Comparison of ENCODE assay signal across 16 cellular contexts in the genomic region with DNA sequence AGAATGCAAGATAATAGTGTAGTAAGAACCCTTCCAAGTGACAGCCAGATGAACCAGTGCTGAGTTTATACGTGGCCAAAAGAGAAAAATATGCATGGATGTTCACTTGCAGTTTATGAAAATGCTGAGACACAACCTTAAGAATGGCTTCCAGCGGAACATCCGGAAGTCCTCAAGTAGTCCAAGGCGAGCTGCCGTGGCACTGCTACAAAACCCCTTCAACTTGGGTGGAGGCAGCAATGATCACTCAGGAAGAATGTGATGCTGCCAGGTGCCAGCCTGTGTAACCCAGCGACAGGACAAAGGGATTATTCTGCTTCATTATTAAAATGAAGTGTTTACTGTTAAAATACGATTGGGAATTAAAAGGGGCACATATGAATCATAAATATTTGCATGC.
"Had no signal": no experiment of that assay in that cellular context is flagged by ENCODE, and none has a peak within 500 bp of the region (broad histone marks: within the 10 kb centered on the region; RNA-seq: fewer than 3 reads in every experiment).

No MANE protein-coding gene starts in this region.

- DNase-seq: activated CD4-positive, alpha-beta T cell treated with anti-CD3 and anti-CD28 coated beads, Interleukin-2, amount 50 U/mL, for 4 hours; activated CD4-positive, CD25-positive, alpha-beta regulatory T cell treated with anti-CD3 and anti-CD28 coated beads, Interleukin-2, amount 50 U/mL, for 72 hours; activated gamma-delta T cell; activated naive CD8-positive, alpha-beta T cell treated with anti-CD3 and anti-CD28 coated beads for 36 hours; activated T-cell treated with anti-CD3 and anti-CD28 coated beads, Interleukin-2, amount 50 U/mL, for 1 hour; aorta; foreskin fibroblast; heart right ventricle; islet precursor cell; retina; SW 1271 had no signal

- ATAC-seq: heart right ventricle, left lobe of liver had no signal

- H3K4me3 ChIP-seq: heart right ventricle, skin epidermis, thyroid gland had no signal

- FAIRE-seq: bronchial epithelial cell had no signal

- H3K36me3 ChIP-seq: thyroid gland had no signal

- H3K27ac ChIP-seq: heart right ventricle, parathyroid adenoma had no signal

- H3K4me1 ChIP-seq: parathyroid adenoma had no signal

- H3K27me3 ChIP-seq: thyroid gland had no signal

- H2AFZ ChIP-seq: parathyroid adenoma had no signal

- H3K9ac ChIP-seq: parathyroid adenoma had no signal

- H3K79me2 ChIP-seq: parathyroid adenoma had no signal

- H3K9me3 ChIP-seq: heart right ventricle, thyroid gland had no signal
